8 cellular contexts compared by ENCODE assay signal in genomic region chr3:56683122-56683817, GRCh38. TPM values are rescaled to one million over a fixed set of nuclear protein-coding genes. Genes with fewer than 3 reads are reported as not detected.
A peak's percentile ranks its signal among the peaks of the same experiment; 100 is the strongest.
DNase-seq lines count a peak whose midpoint lies in the region; ATAC-seq and TF ChIP-seq lines count a peak whose summit lies in the region.

TASOR (minus strand) TSS chr3:56683265; CDS start chr3:56683006, 259 bp downstream.

- intact Hi-C loops in activated CD4-positive, alpha-beta memory T cell treated with anti-CD3 and anti-CD28 coated beads for 36 hours (cut with micrococcal nuclease), result loop anchor here (10.0 kb wide), 1 partner anchor 542 kb away; the partner anchor contains the start of gene APPL1
- intact Hi-C loops in right lobe of liver (cut with DNase I), result no loop called here

- H3K36me3 Mint-ChIP-seq in activated CD4-positive, alpha-beta memory T cell treated with anti-CD3 and anti-CD28 coated beads for 36 hours, result peaks cover 36% of the 10 kb centered on the region

- peak; percentile 53 for TF ChIP-seq POLR2A in right lobe of liver (IDR thresholded peaks at IDR 0.05)

- H3K4me1 Mint-ChIP-seq in activated CD4-positive, alpha-beta memory T cell treated with anti-CD3 and anti-CD28 coated beads for 36 hours (ENCODE audit: low read depth), result peaks cover 32% of the 10 kb centered on the region

- H3K9me3 ChIP-seq in right lobe of liver, result no peaks in the 10 kb centered on the region

- POLR2A ChIA-PET in activated CD4-positive, alpha-beta memory T cell treated with anti-CD3 and anti-CD28 coated beads for 36 hours (lab: Charles Lee), result interaction anchor here (1.2 to 2.4 kb wide), 8 partner anchors 9 to 298 kb away, joined by 3 to 14 read pairs (median 6); partner anchors contain the start of gene ARHGEF3

- H3K4me3 ChIP-seq in right lobe of liver, result peak within 1 kb of the TSS; percentile 83 to 85 (median 83)

- peak; percentile 61 for ATAC-seq in GM18858 (IDR thresholded peaks at IDR 0.05; ENCODE audit: unreplicated experiment)
- ATAC-seq in HG03095 (IDR thresholded peaks at IDR 0.05; ENCODE audit: unreplicated experiment), result peak; percentile 73
- ATAC-seq in right lobe of liver, result peak; percentile 94 to 96 (median 96)

- H3K4me3 Mint-ChIP-seq in activated CD4-positive, alpha-beta memory T cell treated with anti-CD3 and anti-CD28 coated beads for 36 hours, result peak within 1 kb of the TSS; percentile 97

- no peaks in the 10 kb centered on the region for H3K27me3 ChIP-seq in right lobe of liver

- H3K9me3 Mint-ChIP-seq in activated CD4-positive, alpha-beta memory T cell treated with anti-CD3 and anti-CD28 coated beads for 36 hours, result peaks cover 4% of the 10 kb centered on the region

- no peaks in the 10 kb centered on the region for H3K27me3 Mint-ChIP-seq in activated CD4-positive, alpha-beta memory T cell treated with anti-CD3 and anti-CD28 coated beads for 36 hours

- peaks cover 0 to 16% (median 0%) of the 10 kb centered on the region in 4 donors for H3K4me1 ChIP-seq in right lobe of liver

- WGBS in right lobe of liver (ENCODE audit: insufficient coverage, low coverage, low lambda C conversion rate, missing lambda C conversion rate), result 65% methylated on average over 15 of the region's 68 CpGs

- H3K27ac ChIP-seq in right lobe of liver, result peak within 1 kb of the TSS; percentile 92 to 93 (median 93)

- CTCF ChIA-PET in activated CD4-positive, alpha-beta memory T cell treated with anti-CD3 and anti-CD28 coated beads for 36 hours (lab: Charles Lee), result interaction anchor here (1.1 to 2.1 kb wide), 2 partner anchors 10 to 116 kb away, joined by 3 to 9 read pairs; no protein-coding TSS in a partner anchor

- peak; percentile 97 for DNase-seq in AG08396 (ENCODE audit: low spot score)
- DNase-seq in NCI-H510A treated with DMSO at 0.1 percent for 48 hours (lab: John Stamatoyannopoulos, UW), result peak; percentile 30
- DNase-seq in activated CD4-positive, alpha-beta memory T cell treated with anti-CD3 and anti-CD28 coated beads for 36 hours, result peak; percentile 90
- peak in 1 of 2 donors; percentile 78 for DNase-seq in dermis microvascular lymphatic vessel endothelial cell (ENCODE audit: low read depth in 2 of 2)
- DNase-seq in right lobe of liver, result peak; percentile 86 to 88 (median 87)
- DNase-seq in stimulated activated CD4-positive, alpha-beta T cell treated with anti-CD3 and anti-CD28 coated beads, Interleukin-4, amount 100 ng/mL, for 24 hours, result peak; percentile 87

- no peak for TF ChIP-seq CTCF in right lobe of liver (IDR thresholded peaks at IDR 0.05)

- H3K27ac Mint-ChIP-seq in activated CD4-positive, alpha-beta memory T cell treated with anti-CD3 and anti-CD28 coated beads for 36 hours, result peak within 1 kb of the TSS; percentile 97

- H3K36me3 ChIP-seq in right lobe of liver, result no peaks in the 10 kb centered on the region

RNA-seq across cellular contexts. Expression of gene TASOR, which starts in this region (rescaled TPM):
- total RNA-seq in activated CD4-positive, alpha-beta memory T cell treated with anti-CD3 and anti-CD28 coated beads for 36 hours, result 10 to 100 TPM; 71.8 to 81.3 TPM
- 57.4 and 61.1 TPM in 2 replicates for total RNA-seq in dermis microvascular lymphatic vessel endothelial cell
- 10 to 100 TPM; 13.7 to 31.0 (median 21.5) TPM for total RNA-seq in right lobe of liver
